In the genomic region with DNA sequence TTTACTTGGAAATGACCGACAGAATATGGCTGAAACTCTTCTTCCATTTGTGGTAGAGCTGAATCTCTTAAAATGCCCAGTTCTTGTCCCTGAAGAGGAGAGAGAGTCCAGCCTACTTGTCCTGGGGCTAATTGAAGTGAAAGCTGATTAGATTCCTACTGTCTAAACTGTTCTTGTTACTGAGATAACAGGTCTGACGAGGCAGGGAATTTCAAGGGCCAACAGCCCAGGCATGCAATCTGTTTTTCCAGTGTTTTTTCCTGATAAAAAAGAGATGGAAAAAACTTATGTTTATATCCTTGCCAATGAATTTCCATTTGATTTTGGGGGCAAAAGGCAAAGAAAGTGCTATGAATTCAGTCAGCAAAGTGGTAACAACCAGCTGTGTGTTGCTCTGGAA, we compare ENCODE assay signal across 19 cellular contexts.
"Had no signal": no experiment of that assay in that cellular context is flagged by ENCODE, and none has a peak within 500 bp of the region (broad histone marks: within the 10 kb centered on the region; RNA-seq: fewer than 3 reads in every experiment).

No MANE protein-coding gene starts in this region.

- ATAC-seq: natural killer cell had no signal

- FAIRE-seq: colon, frontal cortex, keratinocyte, small intestine had no signal

- H3K9me3 Mint-ChIP-seq: dendritic cell treated with granulocyte-macrophage colony-stimulating factor and Interleukin-4, amounts not matched to agents 40 ng/mL and 50 ng/mL, for 4 days; mesothelial cell of epicardium; natural killer cell; type B pancreatic cell had no signal

- H3K4me3 Mint-ChIP-seq: dendritic cell treated with granulocyte-macrophage colony-stimulating factor and Interleukin-4, amounts not matched to agents 40 ng/mL and 50 ng/mL, for 4 days; mesothelial cell of epicardium; natural killer cell; neural crest cell; type B pancreatic cell had no signal

- H3K36me3 Mint-ChIP-seq: mesothelial cell of epicardium, natural killer cell, type B pancreatic cell had no signal

- H3K4me3 ChIP-seq: heart left ventricle, stomach, thoracic aorta, uterus had no signal

- H3K9me3 ChIP-seq: heart left ventricle, stomach, thoracic aorta, uterus had no signal

- H3K4me1 ChIP-seq: uterus had no signal

- H3K27ac ChIP-seq: heart left ventricle, stomach, thoracic aorta, uterus had no signal

- H3K36me3 ChIP-seq: heart left ventricle, stomach, thoracic aorta, uterus had no signal

- H3K27me3 ChIP-seq: heart left ventricle, stomach, uterus had no signal

- H3K27ac Mint-ChIP-seq: dendritic cell treated with granulocyte-macrophage colony-stimulating factor and Interleukin-4, amounts not matched to agents 40 ng/mL and 50 ng/mL, for 4 days; mesothelial cell of epicardium; natural killer cell; type B pancreatic cell had no signal

- DNase-seq: cerebellar nuclear complex; heart left ventricle; hypothalamus; mammary epithelial cell; natural killer cell; small intestine; stimulated activated CD4-positive, alpha-beta T cell treated with anti-CD3 and anti-CD28 coated beads, Interleukin-12 subunit alpha, Interleukin-12 subunit beta, amount 100 ng/mL, for 4 hours; stimulated activated naive CD4-positive, alpha-beta T cell; stomach; substantia nigra; uterus had no signal
